ENCODE assay signal across 16 cellular contexts in genomic region chr9:128409450-128409849, GRCh38.
"Had no signal": no experiment of that assay in that cellular context is flagged by ENCODE, and none has a peak within 500 bp of the region (broad histone marks: within the 10 kb centered on the region; RNA-seq: fewer than 3 reads in every experiment).

No MANE protein-coding gene starts in this region.

- ATAC-seq: activated CD8-positive, alpha-beta T cell treated with anti-CD3 and anti-CD28 coated beads, Interleukin-2, amount 10 ng/mL, durations not matched to agents 7 days and 5 days; body of pancreas had no signal

- H3K27me3 ChIP-seq: body of pancreas, right atrium auricular region had no signal

- H3K4me3 Mint-ChIP-seq: activated CD4-positive, alpha-beta T cell treated with anti-CD3 and anti-CD28 coated beads, Interleukin-2, amount 10 ng/mL, durations not matched to agents 24 days and 14 days; activated CD8-positive, alpha-beta T cell treated with anti-CD3 and anti-CD28 coated beads, Interleukin-2, amount 10 ng/mL, durations not matched to agents 7 days and 5 days; activated naive CD4-positive, alpha-beta T cell treated with anti-CD3 and anti-CD28 coated beads, Interleukin-2, amount 50 U/mL, for 24 hours; central memory CD8-positive, alpha-beta T cell; stimulated activated naive CD8-positive, alpha-beta T cell treated with anti-CD3 and anti-CD28 coated beads, Interleukin-15, Interleukin-2, amounts not matched to agents 100 ng/mL and 50 ng/mL, for 24 hours had no signal

- H3K9me3 Mint-ChIP-seq: activated CD4-positive, alpha-beta T cell treated with anti-CD3 and anti-CD28 coated beads, Interleukin-2, amount 10 ng/mL, durations not matched to agents 24 days and 14 days; activated naive CD4-positive, alpha-beta T cell treated with anti-CD3 and anti-CD28 coated beads, Interleukin-2, amount 50 U/mL, for 24 hours; central memory CD8-positive, alpha-beta T cell; stimulated activated naive CD8-positive, alpha-beta T cell treated with anti-CD3 and anti-CD28 coated beads, Interleukin-15, Interleukin-2, amounts not matched to agents 100 ng/mL and 50 ng/mL, for 24 hours had no signal

- DNase-seq: activated CD4-positive, alpha-beta T cell treated with anti-CD3 and anti-CD28 coated beads, Interleukin-2, amount 10 ng/mL, durations not matched to agents 24 days and 14 days; activated CD4-positive, CD25-positive, alpha-beta regulatory T cell; activated CD8-positive, alpha-beta memory T cell treated with anti-CD3 and anti-CD28 coated beads, Interleukin-2, amount 50 U/mL, for 4 hours; activated CD8-positive, alpha-beta T cell treated with anti-CD3 and anti-CD28 coated beads, Interleukin-2, amount 10 ng/mL, durations not matched to agents 7 days and 5 days; activated effector memory CD4-positive, alpha-beta T cell treated with anti-CD3 and anti-CD28 coated beads, Interleukin-2, amount 50 U/mL, for 16 hours; activated T-cell treated with anti-CD3 and anti-CD28 coated beads, Interleukin-2, amount 50 U/mL, for 48 hours; adrenal gland; body of pancreas; gastrocnemius medialis; stimulated activated CD4-positive, alpha-beta T cell treated with anti-CD3 and anti-CD28 coated beads, Interleukin-4, amount 100 ng/mL, for 4 hours; stimulated activated CD8-positive, alpha-beta memory T cell treated with anti-CD3 and anti-CD28 coated beads, Interleukin-4, amount 100 ng/mL, for 48 hours had no signal

- H3K36me3 ChIP-seq: adrenal gland, gastrocnemius medialis, right atrium auricular region had no signal

- H3K4me1 Mint-ChIP-seq: activated CD4-positive, alpha-beta T cell treated with anti-CD3 and anti-CD28 coated beads, Interleukin-2, amount 10 ng/mL, durations not matched to agents 24 days and 14 days; activated naive CD4-positive, alpha-beta T cell treated with anti-CD3 and anti-CD28 coated beads, Interleukin-2, amount 50 U/mL, for 24 hours; central memory CD8-positive, alpha-beta T cell had no signal

- H3K4me3 ChIP-seq: adrenal gland, body of pancreas, gastrocnemius medialis, right atrium auricular region, skin epidermis had no signal

- H3K9me3 ChIP-seq: adrenal gland, body of pancreas, gastrocnemius medialis, right atrium auricular region had no signal

- H3K27ac ChIP-seq: adrenal gland, body of pancreas, gastrocnemius medialis, right atrium auricular region, skin epidermis had no signal

- H3K36me3 Mint-ChIP-seq: activated naive CD4-positive, alpha-beta T cell treated with anti-CD3 and anti-CD28 coated beads, Interleukin-2, amount 50 U/mL, for 24 hours had no signal

- H3K27ac Mint-ChIP-seq: activated CD4-positive, alpha-beta T cell treated with anti-CD3 and anti-CD28 coated beads, Interleukin-2, amount 10 ng/mL, durations not matched to agents 24 days and 14 days; activated CD8-positive, alpha-beta T cell treated with anti-CD3 and anti-CD28 coated beads, Interleukin-2, amount 10 ng/mL, durations not matched to agents 7 days and 5 days; activated naive CD4-positive, alpha-beta T cell treated with anti-CD3 and anti-CD28 coated beads, Interleukin-2, amount 50 U/mL, for 24 hours; stimulated activated naive CD8-positive, alpha-beta T cell treated with anti-CD3 and anti-CD28 coated beads, Interleukin-15, Interleukin-2, amounts not matched to agents 100 ng/mL and 50 ng/mL, for 24 hours had no signal

- H3K4me1 ChIP-seq: adrenal gland, body of pancreas, gastrocnemius medialis, right atrium auricular region had no signal
